In the genomic region with DNA sequence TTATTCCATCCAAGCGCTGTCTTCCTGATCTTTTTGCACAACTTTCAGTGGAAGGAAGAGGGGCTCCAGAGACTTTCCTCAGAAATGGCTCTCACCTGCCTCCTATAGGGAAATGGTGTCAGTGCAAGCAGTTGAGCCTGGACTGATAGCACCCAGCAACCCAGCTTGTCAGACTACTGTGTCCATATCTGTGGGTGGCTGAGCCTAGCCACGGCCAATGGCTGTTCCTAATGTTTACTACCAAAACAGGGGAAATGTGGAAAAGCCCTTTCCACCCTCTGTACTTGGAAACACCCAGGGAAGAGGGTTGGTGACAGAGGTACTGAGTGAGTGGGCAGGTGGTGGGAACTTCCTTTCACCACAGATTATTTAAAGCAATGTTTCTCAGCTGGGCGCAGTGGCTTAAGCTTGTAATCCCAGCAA, we compare ENCODE assay signal across 8 cellular contexts. TPM values are rescaled to one million over a fixed set of nuclear protein-coding genes. Genes with fewer than 3 reads are reported as not detected.
DNase-seq lines count a peak whose midpoint lies in the region; ATAC-seq and TF ChIP-seq lines count a peak whose summit lies in the region.

No MANE protein-coding gene starts in this region.

- H3K9me3 ChIP-seq in Peyer's patch = no peaks in the 10 kb centered on the region
- H3K9me3 ChIP-seq in colonic mucosa = no peaks in the 10 kb centered on the region
- H3K9me3 ChIP-seq in lung (ENCODE audit: control insufficient read depth in 2 of 2, insufficient read depth in 1 of 2, low read length in 1 of 2) = no peaks in the 10 kb centered on the region

- peak; percentile 36 to 51 (median 49) for TF ChIP-seq CTCF in Peyer's patch (IDR thresholded peaks at IDR 0.05)
- TF ChIP-seq CTCF in colonic mucosa (IDR thresholded peaks at IDR 0.05) = peak; percentile 47
- TF ChIP-seq CTCF in lung (IDR thresholded peaks at IDR 0.05; ENCODE audit: control extremely low read depth, extremely low read depth) = peak; percentile 29

- no peak for TF ChIP-seq POLR2A in Peyer's patch (IDR thresholded peaks at IDR 0.05)

- intact Hi-C loops in colonic mucosa (cut with DNase I) = no loop called here

- DNase-seq in NCI-H2171 treated with DMSO at 0.1 percent for 48 hours (lab: John Stamatoyannopoulos, UW) (peak; percentile 27), NCI-H2171 (lab: John Stamatoyannopoulos, UW) (no peak), HT-29 (ENCODE audit: low spot score) (peak; percentile 67), Peyer's patch (peak in 2 of 3 donors; percentile 31 to 60), colonic mucosa (peak; percentile 38), lung (ENCODE audit: low spot score) (no peak), cortex of kidney (lab: John Stamatoyannopoulos, UW) (no peak)

- H3K27ac ChIP-seq in Peyer's patch (no peak overlapping the region), colonic mucosa (no peak overlapping the region), lung (ENCODE audit: low read depth in 1 of 2, low read length in 1 of 2) (no peak overlapping the region)

- no peak overlapping the region for H3K9ac ChIP-seq in colonic mucosa (ENCODE audit: low read depth in 2 of 2, low read length in 2 of 2)

- H3K4me1 ChIP-seq in Peyer's patch (peaks cover 0 to under 1% (median 0%) of the 10 kb centered on the region in 4 donors), colonic mucosa (no peaks in the 10 kb centered on the region), lung (ENCODE audit: control insufficient read depth in 2 of 2, insufficient read depth in 2 of 2, low read length in 2 of 2) (no peaks in the 10 kb centered on the region)

- H3K4me3 ChIP-seq in Peyer's patch (no peak overlapping the region), colonic mucosa (no peak overlapping the region), lung (no peak overlapping the region)

- H3K36me3 ChIP-seq in Peyer's patch = no peaks in the 10 kb centered on the region
- H3K36me3 ChIP-seq in colonic mucosa = no peaks in the 10 kb centered on the region
- no peaks in the 10 kb centered on the region for H3K36me3 ChIP-seq in lung (ENCODE audit: control insufficient read depth in 2 of 2, insufficient read depth in 2 of 2, low read length in 2 of 2)

- WGBS in lung, 2 donors = 40 to 50% methylated on average over 3 of the region's 3 CpGs

- H3K27me3 ChIP-seq in Peyer's patch = no peaks in the 10 kb centered on the region
- H3K27me3 ChIP-seq in colonic mucosa = peaks cover 4% of the 10 kb centered on the region
- no peaks in the 10 kb centered on the region for H3K27me3 ChIP-seq in lung (ENCODE audit: control insufficient read depth, insufficient read depth)

- ATAC-seq in lung (ENCODE audit: insufficient read depth, low FRiP score) (no peak), HG02623 (IDR thresholded peaks at IDR 0.05; ENCODE audit: unreplicated experiment) (no peak)

RNA-seq across cellular contexts. Expression of gene YKT6, which starts 4.3 kb away (rescaled TPM):
- 127 and 138 TPM in 2 replicates for total RNA-seq in HT-29 (2014; rRNA removed; shearing (Covaris generic))
- 10 to 100 TPM; 55.2 to 76.5 (median 67.0) TPM for total RNA-seq in Peyer's patch
- 100 to 1,000 TPM in 1 of 2 donors, 10 to 100 TPM in 1; 83.0 to 103 TPM for total RNA-seq in colonic mucosa
- 10 to 100 TPM; 28.4 to 74.0 TPM for total RNA-seq in lung
- 10 to 100 TPM; 37.9 to 82.1 TPM for polyA plus RNA-seq in lung

RNA-seq across cellular contexts. Expression of gene GCK, which starts 7.2 kb away (rescaled TPM):
- not detected in 2 replicates for total RNA-seq in HT-29 (2014; rRNA removed; shearing (Covaris generic))
- total RNA-seq in Peyer's patch = not detected
- under 1 TPM; 0.17 to 0.19 TPM for total RNA-seq in colonic mucosa
- 1 to 10 TPM in 1 of 2 donors, under 1 TPM in 1; 0.40 to 1.1 TPM for total RNA-seq in lung
- polyA plus RNA-seq in lung = under 1 TPM; 0.25 to 0.45 TPM

RNA-seq across cellular contexts. Expression of gene MYL7, which starts 55.3 kb away (rescaled TPM):
- total RNA-seq in HT-29 (2014; rRNA removed; shearing (Covaris generic)) = not detected in 2 replicates
- total RNA-seq in Peyer's patch = not detected
- total RNA-seq in colonic mucosa = 1 to 10 TPM in 1 of 2 donors, not detected in 1; 2.2 TPM
- 10 to 100 TPM in 1 of 2 donors, not detected in 1; 13.0 TPM for total RNA-seq in lung
- polyA plus RNA-seq in lung = under 1 TPM in 1 of 2 donors, not detected in 1; 0.08 TPM

Comparison
In these comparisons a context has a peak if more than half of its experiments do, and no peak if none do; other contexts are left out.
1. DNase-seq: peak in NCI-H2171 treated with DMSO at 0.1 percent for 48 hours (single experiment), HT-29 (single experiment), Peyer's patch (2 of 3) and colonic mucosa (single experiment); none in NCI-H2171 (single experiment), lung (single experiment) and cortex of kidney (single experiment).
2. Peak in every context shown above with its lines, with median percentiles within 50 percentile points of each other: CTCF ChIP-seq.